ENCODE assay signal across 8 cellular contexts in genomic region chr1:93817819-93818569, GRCh38.
DNase-seq lines count a peak whose midpoint lies in the region; ATAC-seq and TF ChIP-seq lines count a peak whose summit lies in the region.

No MANE protein-coding gene starts in this region.

- DNase-seq in chondrocyte (ENCODE audit: low spot score) (no peak), GM13977 (ENCODE audit: low spot score) (no peak), GM03348 (ENCODE audit: low spot score) (no peak), SKM-1 treated with dmso at 0.1 percent for 144 hours (lab: John Stamatoyannopoulos, UW; ENCODE audit: unreplicated experiment) (no peak)
- peak; percentile 10 for DNase-seq in stimulated activated CD4-positive, alpha-beta T cell treated with anti-CD3 and anti-CD28 coated beads, Interleukin-1b, Interleukin-23, amount 100 ng/mL, for 48 hours

- no peaks in the 10 kb centered on the region for H3K9me3 Mint-ChIP-seq in T-helper 1 cell treated with Interleukin-12 subunit alpha and Interleukin-12 subunit beta and Interleukin-4 antibody, amounts not matched to agents 30 μg/mL and 1 μg/mL, for 36 hours
- H3K9me3 Mint-ChIP-seq in chondrocyte (ENCODE audit: low read depth), result no peaks in the 10 kb centered on the region

- peaks cover 15% of the 10 kb centered on the region for H3K27me3 Mint-ChIP-seq in T-helper 1 cell treated with Interleukin-12 subunit alpha and Interleukin-12 subunit beta and Interleukin-4 antibody, amounts not matched to agents 30 μg/mL and 1 μg/mL, for 36 hours (ENCODE audit: low read depth)
- H3K27me3 Mint-ChIP-seq in chondrocyte (ENCODE audit: low read depth), result no peaks in the 10 kb centered on the region

- ATAC-seq in GM21529 (IDR thresholded peaks at IDR 0.05; ENCODE audit: unreplicated experiment) (peak; percentile 55), HG03095 (IDR thresholded peaks at IDR 0.05; ENCODE audit: unreplicated experiment) (no peak)

- no peaks in the 10 kb centered on the region for H3K36me3 Mint-ChIP-seq in T-helper 1 cell treated with Interleukin-12 subunit alpha and Interleukin-12 subunit beta and Interleukin-4 antibody, amounts not matched to agents 30 μg/mL and 1 μg/mL, for 36 hours (ENCODE audit: low read depth)
- no peaks in the 10 kb centered on the region for H3K36me3 Mint-ChIP-seq in chondrocyte (ENCODE audit: low read depth)

- peak overlapping the region; percentile 12 for H3K27ac Mint-ChIP-seq in T-helper 1 cell treated with Interleukin-12 subunit alpha and Interleukin-12 subunit beta and Interleukin-4 antibody, amounts not matched to agents 30 μg/mL and 1 μg/mL, for 36 hours
- H3K27ac Mint-ChIP-seq in chondrocyte (ENCODE audit: unreplicated experiment), result peak overlapping the region; percentile 33

- H3K4me3 Mint-ChIP-seq in T-helper 1 cell treated with Interleukin-12 subunit alpha and Interleukin-12 subunit beta and Interleukin-4 antibody, amounts not matched to agents 30 μg/mL and 1 μg/mL, for 36 hours, result no peak overlapping the region
- H3K4me3 Mint-ChIP-seq in chondrocyte (ENCODE audit: unreplicated experiment), result no peak overlapping the region

- TF ChIP-seq CTCF in chondrocyte (IDR thresholded peaks at IDR 0.05), result no peak
- TF ChIP-seq CTCF in GM13977 (IDR thresholded peaks at IDR 0.05; ENCODE audit: extremely low read depth, insufficient read depth, missing control alignments), result no peak

- H3K4me1 Mint-ChIP-seq in T-helper 1 cell treated with Interleukin-12 subunit alpha and Interleukin-12 subunit beta and Interleukin-4 antibody, amounts not matched to agents 30 μg/mL and 1 μg/mL, for 36 hours (ENCODE audit: low read depth), result peaks cover 18% of the 10 kb centered on the region
- peaks cover 53% of the 10 kb centered on the region for H3K4me1 Mint-ChIP-seq in chondrocyte (ENCODE audit: low read depth)

- in situ Hi-C loops in GM13977 (cut with MboI; ENCODE audit: low pct_unique_long_range_greater_than_20kb, low sequenced_read_pairs, unreplicated experiment), result no loop called here
